In genomic region chr10:76337641-76338040, GRCh38 we compare ENCODE assay signal across 2 cellular contexts.
A peak's percentile ranks its signal among the peaks of the same experiment; 100 is the strongest.
TF ChIP-seq lines count a peak whose summit lies in the region.

No MANE protein-coding gene starts in this region.

TF ChIP-seq in SK-N-SH, 30 proteins besides CTCF, POLR2A, EP300 and RAD21:
- TF ChIP-seq MAX (IDR thresholded peaks at IDR 0.05; ENCODE audit: low read depth) (0 out of 2 replicates have a peak, but pooled peaks have one; percentile 32), SMC3 (IDR thresholded peaks at IDR 0.05; ENCODE audit: low read depth, low read length) (no peak)

TF ChIP-seq in SK-N-SH treated with all-trans-retinoic acid at 6 μM for 48 hours, 23 proteins besides CTCF, POLR2A, EP300 and RAD21 (continued from another document):
- TF ChIP-seq TSHZ2 (CRISPR knock-in tag; IDR thresholded peaks at IDR 0.05) (no peak), CSDC2 (CRISPR knock-in tag; IDR thresholded peaks at IDR 0.05) (no peak), PPARA (CRISPR knock-in tag; IDR thresholded peaks at IDR 0.05; ENCODE audit: borderline replicate concordance) (no peak), ZC3H10 (CRISPR knock-in tag; IDR thresholded peaks at IDR 0.05) (no peak), BACH2 (CRISPR knock-in tag; IDR thresholded peaks at IDR 0.05; ENCODE audit: borderline replicate concordance) (no peak), ARNTL (CRISPR knock-in tag; IDR thresholded peaks at IDR 0.05; ENCODE audit: borderline replicate concordance, low read depth) (no peak), CREB5 (CRISPR knock-in tag; IDR thresholded peaks at IDR 0.05; ENCODE audit: low read depth) (no peak)
